In the genomic region with DNA sequence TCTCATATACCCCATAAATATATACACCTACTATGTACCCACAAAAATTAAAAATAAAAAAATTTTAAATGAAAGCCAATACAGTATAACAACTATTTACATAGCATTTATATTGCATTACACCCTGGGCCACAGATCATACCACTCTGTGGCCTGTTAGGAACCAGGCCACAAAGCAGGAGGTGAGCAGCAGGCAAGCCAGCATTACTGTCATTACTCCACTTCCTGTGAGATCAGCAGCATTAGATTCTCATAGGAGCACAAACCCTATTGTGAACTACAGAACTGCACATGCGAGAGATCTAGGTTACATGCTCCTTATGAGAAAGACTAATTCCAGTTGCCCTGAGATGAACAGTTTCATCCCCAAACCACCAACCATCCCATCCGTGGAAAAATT, we compare ENCODE assay signal across 26 cellular contexts. TPM values are rescaled to one million over a fixed set of nuclear protein-coding genes. Genes with fewer than 3 reads are reported as not detected.
DNase-seq lines count a peak whose midpoint lies in the region; ATAC-seq and TF ChIP-seq lines count a peak whose summit lies in the region.
"Had no signal": no experiment of that assay in that cellular context is flagged by ENCODE, and none has a peak within 500 bp of the region (broad histone marks: within the 10 kb centered on the region; RNA-seq: fewer than 3 reads in every experiment).

No MANE protein-coding gene starts in this region.

- H3K9me2 ChIP-seq in hepatocyte (replicated peaks; ENCODE audit: insufficient read depth) = no peaks in the 10 kb centered on the region

- 98% methylated on average over 2 of the region's 2 CpGs for WGBS in hepatocyte (ENCODE audit: low lambda C conversion rate, missing lambda C conversion rate)

- H3K27me3 Mint-ChIP-seq in activated naive CD4-positive, alpha-beta T cell treated with anti-CD3 and anti-CD28 coated beads, Interleukin-2, amount 10 ng/mL, durations not matched to agents 7 days and 5 days = no peaks in the 10 kb centered on the region
- H3K27me3 Mint-ChIP-seq: central memory CD8-positive, alpha-beta T cell had no signal

- H4K20me1 ChIP-seq in hepatocyte (ENCODE audit: insufficient read depth, poor library complexity, severe bottlenecking) = no peaks in the 10 kb centered on the region
- H4K20me1 ChIP-seq: BLaER1 treated with 17β-estradiol and CSF1 and Interleukin-3, amounts not matched to agents 10 nM and 100 nM had no signal

- H3K9me3 Mint-ChIP-seq in activated naive CD4-positive, alpha-beta T cell treated with anti-CD3 and anti-CD28 coated beads, Interleukin-2, amount 10 ng/mL, durations not matched to agents 7 days and 5 days = peaks cover 1% of the 10 kb centered on the region
- no peaks in the 10 kb centered on the region for H3K9me3 Mint-ChIP-seq in activated naive CD4-positive, alpha-beta T cell treated with anti-CD3 and anti-CD28 coated beads, Interleukin-2, amount 50 U/mL, for 72 hours
- H3K9me3 Mint-ChIP-seq: H9 had no signal

- no peak for TF ChIP-seq CTCF in hepatocyte (IDR thresholded peaks at IDR 0.05; ENCODE audit: poor library complexity)

- H3K4me3 Mint-ChIP-seq in activated naive CD4-positive, alpha-beta T cell treated with anti-CD3 and anti-CD28 coated beads, Interleukin-2, amount 10 ng/mL, durations not matched to agents 7 days and 5 days = no peak overlapping the region
- H3K4me3 Mint-ChIP-seq: central memory CD8-positive, alpha-beta T cell; H9 had no signal

- CTCF ChIA-PET in activated naive CD4-positive, alpha-beta T cell treated with anti-CD3 and anti-CD28 coated beads, Interleukin-2, amount 10 ng/mL, durations not matched to agents 7 days and 5 days (lab: Charles Lee) = no interaction called here

- H3K4me1 Mint-ChIP-seq in activated naive CD4-positive, alpha-beta T cell treated with anti-CD3 and anti-CD28 coated beads, Interleukin-2, amount 10 ng/mL, durations not matched to agents 7 days and 5 days = peaks cover 8% of the 10 kb centered on the region
- H3K4me1 Mint-ChIP-seq: H9 had no signal

- H3K79me2 ChIP-seq in hepatocyte = no peaks in the 10 kb centered on the region

- H3K36me3 Mint-ChIP-seq in activated naive CD4-positive, alpha-beta T cell treated with anti-CD3 and anti-CD28 coated beads, Interleukin-2, amount 10 ng/mL, durations not matched to agents 7 days and 5 days = peaks cover 5% of the 10 kb centered on the region
- H3K36me3 Mint-ChIP-seq in activated naive CD4-positive, alpha-beta T cell treated with anti-CD3 and anti-CD28 coated beads, Interleukin-2, amount 50 U/mL, for 72 hours = peaks cover 7 to 8% of the 10 kb centered on the region in 2 donors

- no peak overlapping the region for H3K27ac Mint-ChIP-seq in activated naive CD4-positive, alpha-beta T cell treated with anti-CD3 and anti-CD28 coated beads, Interleukin-2, amount 10 ng/mL, durations not matched to agents 7 days and 5 days
- H3K27ac Mint-ChIP-seq in activated naive CD4-positive, alpha-beta T cell treated with anti-CD3 and anti-CD28 coated beads, Interleukin-2, amount 50 U/mL, for 72 hours = peak overlapping the region in 1 of 2 donors; percentile 8
- H3K27ac Mint-ChIP-seq: H9 had no signal

- no peaks in the 10 kb centered on the region for H3K36me3 ChIP-seq in hepatocyte (replicated peaks; ENCODE audit: insufficient read depth, low read depth)
- no peaks in the 10 kb centered on the region for H3K36me3 ChIP-seq in skeletal muscle tissue (ENCODE audit: control insufficient read depth in 3 of 3, insufficient read depth in 3 of 3, low read length in 3 of 3)
- H3K36me3 ChIP-seq: vagina, WERI-Rb-1 had no signal

- DNase-seq in activated naive CD4-positive, alpha-beta T cell treated with anti-CD3 and anti-CD28 coated beads, Interleukin-2, amount 10 ng/mL, durations not matched to agents 7 days and 5 days = peak; percentile 24
- no peak for DNase-seq in activated naive CD4-positive, alpha-beta T cell treated with anti-CD3 and anti-CD28 coated beads, Interleukin-2, amount 50 U/mL, for 72 hours (ENCODE audit: low spot score in 2 of 2)
- DNase-seq in NCI-H69 (lab: John Stamatoyannopoulos, UW) = peak; percentile 42
- no peak for DNase-seq in hepatocyte (ENCODE audit: low spot score)
- no peak for DNase-seq in HT-29 (ENCODE audit: low spot score)
- DNase-seq: ACHN; activated naive CD4-positive, alpha-beta T cell; anterior cingulate cortex; Caco-2; H9; hippocampal formation; NCI-H1417 treated with DMSO at 0.1 percent for 48 hours; NCI-H2171; NCI-H526; stimulated activated CD8-positive, alpha-beta memory T cell treated with anti-CD3 and anti-CD28 coated beads, Interleukin-4, amount 100 ng/mL, for 48 hours; WERI-Rb-1 had no signal

- no peak overlapping the region for H2AFZ ChIP-seq in hepatocyte

- no peak overlapping the region for H3K4me3 ChIP-seq in hepatocyte
- peak overlapping the region; percentile 16 to 41 (median 33) for H3K4me3 ChIP-seq in skeletal muscle tissue (ENCODE audit: low read length in 3 of 3)
- H3K4me3 ChIP-seq: BLaER1 treated with 17β-estradiol and CSF1 and Interleukin-3, amounts not matched to agents 10 nM and 100 nM; lung; vagina had no signal

- no peak for ATAC-seq in activated naive CD4-positive, alpha-beta T cell treated with anti-CD3 and anti-CD28 coated beads, Interleukin-2, amount 50 U/mL, for 72 hours
- ATAC-seq in GM21825 (IDR thresholded peaks at IDR 0.05; ENCODE audit: unreplicated experiment) (no peak), HG02798 (IDR thresholded peaks at IDR 0.05; ENCODE audit: poor library complexity, unreplicated experiment) (no peak)
- ATAC-seq: SK-N-SH treated with all-trans-retinoic acid at 6 μM for 48 hours had no signal

- H3K4me2 ChIP-seq in hepatocyte = no peak overlapping the region
- H3K4me2 ChIP-seq: BLaER1 treated with 17β-estradiol and CSF1 and Interleukin-3, amounts not matched to agents 10 nM and 100 nM had no signal

- peak overlapping the region; percentile 20 to 66 (median 58) for H3K9ac ChIP-seq in skeletal muscle tissue (ENCODE audit: low read depth in 1 of 3, low read length in 3 of 3)
- H3K9ac ChIP-seq: BLaER1 treated with 17β-estradiol and CSF1 and Interleukin-3, amounts not matched to agents 10 nM and 100 nM had no signal

- H3K27me3 ChIP-seq in hepatocyte (no peaks in the 10 kb centered on the region), skeletal muscle tissue (ENCODE audit: control insufficient read depth in 3 of 3, insufficient read depth in 3 of 3, low read length in 3 of 3) (no peaks in the 10 kb centered on the region)
- H3K27me3 ChIP-seq: BLaER1 treated with 17β-estradiol and CSF1 and Interleukin-3, amounts not matched to agents 10 nM and 100 nM; vagina had no signal

- peak overlapping the region; percentile 57 for H3K27ac ChIP-seq in hepatocyte
- H3K27ac ChIP-seq in skeletal muscle tissue (ENCODE audit: low read depth, low read length) = peak overlapping the region; percentile 82
- H3K27ac ChIP-seq: BLaER1 treated with 17β-estradiol and CSF1 and Interleukin-3, amounts not matched to agents 10 nM and 100 nM; HL-60; RWPE1; vagina; WERI-Rb-1 had no signal

- H3K4me1 ChIP-seq in hepatocyte (ENCODE audit: insufficient read depth) (peaks cover 24% of the 10 kb centered on the region), skeletal muscle tissue (ENCODE audit: control insufficient read depth in 3 of 3, insufficient read depth in 3 of 3, low read length in 3 of 3) (peaks cover 27 to 40% (median 34%) of the 10 kb centered on the region in 3 donors)

- H3K9me3 ChIP-seq in hepatocyte (ENCODE audit: low read depth) (no peaks in the 10 kb centered on the region), skeletal muscle tissue (ENCODE audit: control insufficient read depth in 3 of 3, low read length in 3 of 3) (no peaks in the 10 kb centered on the region)
- H3K9me3 ChIP-seq: Caco-2, vagina had no signal

RNA-seq across cellular contexts. Expression of gene FILIP1L, which starts 17.4 kb away (rescaled TPM):
- under 1 TPM; 0.08 to 0.09 TPM for total RNA-seq in activated naive CD4-positive, alpha-beta T cell treated with anti-CD3 and anti-CD28 coated beads, Interleukin-2, amount 50 U/mL, for 72 hours
- 48.2 and 54.9 TPM in 2 replicates for total RNA-seq in hepatocyte
- polyA plus RNA-seq in hepatocyte = 40.5 and 49.4 TPM in 2 replicates
- total RNA-seq in skeletal muscle tissue = 29.2 TPM
- total RNA-seq in HT-29 (2014; rRNA removed; shearing (Covaris generic)) = 1.2 and 1.8 TPM in 2 replicates

Comparison
In these comparisons a context has a peak if more than half of its experiments do, and no peak if none do; other contexts are left out.
1. DNase-seq: peak in activated naive CD4-positive, alpha-beta T cell treated with anti-CD3 and anti-CD28 coated beads, Interleukin-2, amount 10 ng/mL, durations not matched to agents 7 days and 5 days (single experiment) and NCI-H69 (single experiment); none in activated naive CD4-positive, alpha-beta T cell treated with anti-CD3 and anti-CD28 coated beads, Interleukin-2, amount 50 U/mL, for 72 hours (0 of 2), hepatocyte (single experiment) and HT-29 (single experiment).
2. RNA of gene FILIP1L, which starts 17.4 kb away (total RNA-seq): 48.2 to 54.9 TPM in hepatocyte and 29.2 TPM in skeletal muscle tissue (single experiment); 1.2 to 1.8 TPM in HT-29 and 0.08 to 0.09 TPM in activated naive CD4-positive, alpha-beta T cell treated with anti-CD3 and anti-CD28 coated beads, Interleukin-2, amount 50 U/mL, for 72 hours; every median in the first group is over 10 times any median in the second.